ENCODE assay signal across 12 cellular contexts in the genomic region with DNA sequence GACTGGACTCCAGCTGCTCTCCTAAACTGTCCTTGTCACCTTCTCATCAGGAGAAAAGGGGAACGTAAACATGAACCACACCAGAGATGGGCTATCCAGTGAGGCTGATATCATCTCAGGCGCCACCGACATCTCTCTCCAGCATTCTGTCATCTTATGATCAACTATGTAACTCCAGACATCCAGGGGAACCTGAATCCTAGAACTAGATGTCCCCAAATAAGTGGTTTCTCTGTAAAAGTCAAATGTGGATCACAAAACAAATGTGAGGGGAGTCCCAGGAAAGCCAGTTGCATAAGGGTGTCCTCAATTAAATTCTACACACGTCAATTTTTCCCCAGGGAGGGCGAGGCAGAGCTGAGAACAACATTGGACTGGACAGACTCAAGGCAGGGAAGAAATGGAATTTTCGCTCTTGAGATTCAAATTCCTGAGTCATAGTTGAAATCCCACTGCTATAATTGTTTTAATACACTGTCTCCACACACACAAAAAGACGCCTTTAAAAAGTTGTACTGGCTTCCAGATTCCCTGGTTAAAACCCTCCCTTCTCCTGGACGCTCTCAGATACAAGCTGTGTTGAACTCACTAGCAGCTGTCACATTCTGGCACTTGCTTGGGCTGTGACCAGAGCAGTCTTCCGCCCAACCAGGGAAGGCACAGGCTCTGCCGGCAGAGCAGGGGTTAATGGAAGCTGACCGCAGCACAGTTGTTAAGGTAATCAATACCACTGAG.
DNase-seq lines count a peak whose midpoint lies in the region; ATAC-seq and TF ChIP-seq lines count a peak whose summit lies in the region.
"Had no signal": no experiment of that assay in that cellular context is flagged by ENCODE, and none has a peak within 500 bp of the region (broad histone marks: within the 10 kb centered on the region; RNA-seq: fewer than 3 reads in every experiment).

No MANE protein-coding gene starts in this region.

- H3K9me3 ChIP-seq in cardiac muscle cell (ENCODE audit: low read depth) = no peaks in the 10 kb centered on the region

- peaks cover 24% of the 10 kb centered on the region for H3K4me1 ChIP-seq in cardiac muscle cell (ENCODE audit: low read depth)

- DNase-seq in AG04449 (ENCODE audit: low read depth, low spot score) (peak; percentile 69), cardiac muscle cell (ENCODE audit: low read depth in 1 of 2, low spot score in 1 of 2) (peak; percentile 18 to 88), posterior vena cava (ENCODE audit: low spot score) (peak; percentile 90), cerebellum (ENCODE audit: low spot score) (no peak)
- DNase-seq: activated B cell treated with CpG ODN at 0.5 μM for 24 hours; CD4-positive, alpha-beta T cell; NK-92 treated with Interleukin-12 subunit alpha and Interleukin-12 subunit beta, amount 100 ng/mL, for 24 hours had no signal

- H3K36me3 ChIP-seq in cardiac muscle cell = no peaks in the 10 kb centered on the region

- intact Hi-C loops in posterior vena cava (cut with DNase I) = no loop called here

- CTCF ChIA-PET in AG04449 (lab: Yijun Ruan, JAX) = interaction anchor here (1.0 to 1.6 kb wide), 4 partner anchors 10 to 861 kb away, joined by 3 to 4 read pairs (median 4); no protein-coding TSS in a partner anchor

- H3K27ac ChIP-seq in VCaP (peak overlapping the region; percentile 61; the same call in 1 of the 2 replicates), cardiac muscle cell (peak overlapping the region; percentile 62)

- H3K4me3 ChIP-seq in AG04449 (ENCODE audit: low read depth, low read length) = peak overlapping the region; percentile 27
- no peak overlapping the region for H3K4me3 ChIP-seq in cardiac muscle cell

- ATAC-seq in esophagus mucosa (no peak), GM21528 (IDR thresholded peaks at IDR 0.05; ENCODE audit: low FRiP score, unreplicated experiment) (no peak), HG02642 (IDR thresholded peaks at IDR 0.05; ENCODE audit: poor library complexity, unreplicated experiment) (no peak)
- ATAC-seq: activated naive CD4-positive, alpha-beta T cell treated with anti-CD3 and anti-CD28 coated beads, Interleukin-2, amount 50 U/mL, for 72 hours had no signal

- no peak for TF ChIP-seq CTCF in AG04449 (IDR thresholded peaks at IDR 0.05; ENCODE audit: insufficient read depth, low read length, missing control alignments)
- TF ChIP-seq CTCF in VCaP (conservative IDR thresholded peaks at IDR 0.05) = no peak
- no peak for TF ChIP-seq CTCF in cardiac muscle cell (IDR thresholded peaks at IDR 0.05; ENCODE audit: low read depth, low read length)

- no peaks in the 10 kb centered on the region for H3K27me3 ChIP-seq in cardiac muscle cell

- POLR2A ChIA-PET in AG04449 (lab: Yijun Ruan, JAX) = interaction anchor here (0.8 kb wide), 1 partner anchor 70 kb away, joined by 3 read pairs; no protein-coding TSS in a partner anchor
